In the genomic region with DNA sequence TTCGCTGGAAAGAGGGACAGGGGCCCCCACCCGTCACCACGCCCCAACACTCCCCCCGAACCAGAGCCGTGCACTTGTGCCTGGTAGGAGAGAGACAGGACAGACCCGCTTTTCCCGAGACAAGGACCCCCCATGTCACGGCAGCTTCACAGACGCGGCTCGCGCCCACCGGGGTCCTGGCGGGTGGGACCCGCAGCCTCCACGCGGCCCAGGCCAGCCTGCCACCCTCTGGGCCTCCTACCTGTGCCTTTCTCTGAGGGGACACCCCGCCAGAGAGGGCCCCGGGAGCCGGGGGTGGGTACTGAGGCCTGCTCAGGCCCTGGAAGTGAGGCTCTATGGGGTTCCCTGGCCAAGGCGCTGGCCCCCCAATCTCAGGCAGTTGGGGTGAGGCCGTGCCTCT, we compare ENCODE assay signal across 42 cellular contexts. TPM values are rescaled to one million over a fixed set of nuclear protein-coding genes. Genes with fewer than 3 reads are reported as not detected.
"Had no signal": no experiment of that assay in that cellular context is flagged by ENCODE, and none has a peak within 500 bp of the region (broad histone marks: within the 10 kb centered on the region; RNA-seq: fewer than 3 reads in every experiment).

No MANE protein-coding gene starts in this region.

- H3K27ac ChIP-seq: adrenal gland, ascending aorta, body of pancreas, brain microvascular endothelial cell, breast epithelium, cardiac muscle cell had no signal

- H3K9me3 ChIP-seq: adrenal gland, body of pancreas had no signal

- DNase-seq: activated effector memory CD4-positive, alpha-beta T cell treated with anti-CD3 and anti-CD28 coated beads, Interleukin-2, amount 50 U/mL, for 16 hours; activated effector memory CD4-positive, alpha-beta T cell treated with Interleukin-2 at 50 U/mL for 16 hours; activated gamma-delta T cell; activated gamma-delta T cell treated with Interleukin-2 at 50 U/mL for 16 hours; activated naive CD4-positive, alpha-beta T cell; activated naive CD4-positive, alpha-beta T cell treated with anti-CD3 and anti-CD28 coated beads for 36 hours; activated naive CD4-positive, alpha-beta T cell treated with anti-CD3 and anti-CD28 coated beads, Interleukin-2, amount 10 ng/mL, durations not matched to agents 7 days and 5 days; activated naive CD4-positive, alpha-beta T cell treated with anti-CD3 and anti-CD28 coated beads, Interleukin-2, amount 50 U/mL, for 16 hours; activated naive CD4-positive, alpha-beta T cell treated with Interleukin-2 at 50 U/mL for 16 hours; activated naive CD8-positive, alpha-beta T cell treated with anti-CD3 and anti-CD28 coated beads for 36 hours; activated naive CD8-positive, alpha-beta T cell treated with anti-CD3 and anti-CD28 coated beads, Interleukin-2, amount 10 ng/mL, durations not matched to agents 7 days and 5 days; activated naive CD8-positive, alpha-beta T cell treated with anti-CD3 and anti-CD28 coated beads, Interleukin-2, amount 50 U/mL, for 24 hours; activated T-cell treated with anti-CD3 and anti-CD28 coated beads for 4 hours; activated T-cell treated with anti-CD3 and anti-CD28 coated beads, Interleukin-2, amount 50 U/mL, for 1 hour; activated T-cell treated with anti-CD3 and anti-CD28 coated beads, Interleukin-2, amount 50 U/mL, for 24 hours; activated T-cell treated with anti-CD3 and anti-CD28 coated beads, Interleukin-2, amount 50 U/mL, for 4 hours; activated T-cell treated with anti-CD3 and anti-CD28 coated beads, Interleukin-2, amount 50 U/mL, for 48 hours; activated T-cell treated with anti-CD3 and anti-CD28 coated beads, Interleukin-2, amount 50 U/mL, for 72 hours; adrenal gland; amniotic stem cell; amygdala; anterior cingulate cortex; aorta; body of pancreas; brain microvascular endothelial cell; caudate nucleus; central memory CD4-positive, alpha-beta T cell; cerebellar nuclear complex had no signal

- H3K27me3 ChIP-seq: adrenal gland, brain microvascular endothelial cell, breast epithelium, cardiac muscle cell had no signal

- H3K4me1 ChIP-seq: adrenal gland, ascending aorta, breast epithelium had no signal

- H3K36me3 ChIP-seq: adrenal gland, brain microvascular endothelial cell, breast epithelium, cardiac muscle cell had no signal

- H3K4me1 Mint-ChIP-seq: activated naive CD4-positive, alpha-beta T cell treated with anti-CD3 and anti-CD28 coated beads, Interleukin-2, amount 10 ng/mL, durations not matched to agents 7 days and 5 days; activated naive CD4-positive, alpha-beta T cell treated with anti-CD3 and anti-CD28 coated beads, Interleukin-2, amount 50 U/mL, for 24 hours; activated naive CD8-positive, alpha-beta T cell treated with anti-CD3 and anti-CD28 coated beads for 36 hours; activated naive CD8-positive, alpha-beta T cell treated with anti-CD3 and anti-CD28 coated beads, Interleukin-2, amount 10 ng/mL, durations not matched to agents 7 days and 5 days; activated naive CD8-positive, alpha-beta T cell treated with anti-CD3 and anti-CD28 coated beads, Interleukin-2, amount 50 U/mL, for 24 hours; activated T-helper 17 cell treated with anti-CD3 and anti-CD28 coated beads, Interleukin-2, amount 50 U/mL, for 72 hours; brain; central memory CD8-positive, alpha-beta T cell had no signal

- ATAC-seq: activated naive CD4-positive, alpha-beta T cell treated with anti-CD3 and anti-CD28 coated beads, Interleukin-2, amount 50 U/mL, for 72 hours; activated naive CD8-positive, alpha-beta T cell treated with anti-CD3 and anti-CD28 coated beads, Interleukin-2, amount 50 U/mL, for 24 hours; activated T-cell treated with anti-CD3 and anti-CD28 coated beads, Interleukin-2, amount 50 U/mL, for 4 hours; activated T-cell treated with anti-CD3 and anti-CD28 coated beads, Interleukin-2, amount 50 U/mL, for 72 hours; activated T-helper 17 cell treated with anti-CD3 and anti-CD28 coated beads, Interleukin-2, amount 50 U/mL, for 72 hours; body of pancreas had no signal

- H3K9me3 Mint-ChIP-seq: activated naive CD4-positive, alpha-beta T cell treated with anti-CD3 and anti-CD28 coated beads, Interleukin-2, amount 50 U/mL, for 24 hours; activated naive CD4-positive, alpha-beta T cell treated with anti-CD3 and anti-CD28 coated beads, Interleukin-2, amount 50 U/mL, for 72 hours; activated naive CD8-positive, alpha-beta T cell treated with anti-CD3 and anti-CD28 coated beads, Interleukin-2, amount 50 U/mL, for 24 hours; activated T-helper 17 cell treated with anti-CD3 and anti-CD28 coated beads, Interleukin-2, amount 50 U/mL, for 72 hours; activated T-helper 2 cell treated with anti-CD3 and anti-CD28 coated beads, Interferon-gamma antibody, Interleukin-2, Interleukin-4, amounts not matched to agents 10 μg/mL and 5 μg/mL and 100 μg/mL, durations not matched to agents 14 hours and 24 hours and 36 hours; central memory CD8-positive, alpha-beta T cell had no signal

- H3K4me3 Mint-ChIP-seq: activated naive CD4-positive, alpha-beta T cell treated with anti-CD3 and anti-CD28 coated beads for 36 hours; activated naive CD4-positive, alpha-beta T cell treated with anti-CD3 and anti-CD28 coated beads, Interleukin-2, amount 10 ng/mL, durations not matched to agents 7 days and 5 days; activated naive CD4-positive, alpha-beta T cell treated with anti-CD3 and anti-CD28 coated beads, Interleukin-2, amount 50 U/mL, for 24 hours; activated naive CD8-positive, alpha-beta T cell; activated naive CD8-positive, alpha-beta T cell treated with anti-CD3 and anti-CD28 coated beads for 36 hours; activated naive CD8-positive, alpha-beta T cell treated with anti-CD3 and anti-CD28 coated beads, Interleukin-2, amount 10 ng/mL, durations not matched to agents 7 days and 5 days; activated naive CD8-positive, alpha-beta T cell treated with anti-CD3 and anti-CD28 coated beads, Interleukin-2, amount 50 U/mL, for 24 hours; activated T-cell treated with anti-CD3 and anti-CD28 coated beads, Interleukin-2, amount 50 U/mL, for 24 hours; activated T-cell treated with anti-CD3 and anti-CD28 coated beads, Interleukin-2, amount 50 U/mL, for 4 hours; activated T-cell treated with anti-CD3 and anti-CD28 coated beads, Interleukin-2, amount 50 U/mL, for 72 hours; activated T-helper 1 cell treated with anti-CD3 and anti-CD28 coated beads, Interleukin-12 subunit alpha, Interleukin-12 subunit beta, Interleukin-2, Interleukin-4 antibody, amounts not matched to agents 30 ng/mL and 10 ng/mL and 1 ng/mL, durations not matched to agents 14 hours and 24 hours and 36 hours; activated T-helper 17 cell treated with anti-CD3 and anti-CD28 coated beads, Interleukin-2, amount 50 U/mL, for 72 hours; brain; central memory CD8-positive, alpha-beta T cell had no signal

- H3K4me3 ChIP-seq: adrenal gland, ascending aorta, body of pancreas, breast epithelium, cardiac muscle cell had no signal

- H3K27ac Mint-ChIP-seq: activated naive CD4-positive, alpha-beta T cell treated with anti-CD3 and anti-CD28 coated beads for 36 hours; activated naive CD4-positive, alpha-beta T cell treated with anti-CD3 and anti-CD28 coated beads, Interleukin-2, amount 10 ng/mL, durations not matched to agents 7 days and 5 days; activated naive CD4-positive, alpha-beta T cell treated with anti-CD3 and anti-CD28 coated beads, Interleukin-2, amount 50 U/mL, for 24 hours; activated naive CD4-positive, alpha-beta T cell treated with anti-CD3 and anti-CD28 coated beads, Interleukin-2, amount 50 U/mL, for 72 hours; activated naive CD8-positive, alpha-beta T cell; activated naive CD8-positive, alpha-beta T cell treated with anti-CD3 and anti-CD28 coated beads for 36 hours; activated naive CD8-positive, alpha-beta T cell treated with anti-CD3 and anti-CD28 coated beads, Interleukin-2, amount 10 ng/mL, durations not matched to agents 7 days and 5 days; activated naive CD8-positive, alpha-beta T cell treated with anti-CD3 and anti-CD28 coated beads, Interleukin-2, amount 50 U/mL, for 24 hours; activated T-cell treated with anti-CD3 and anti-CD28 coated beads, Interleukin-2, amount 50 U/mL, for 24 hours; activated T-cell treated with anti-CD3 and anti-CD28 coated beads, Interleukin-2, amount 50 U/mL, for 72 hours; activated T-helper 1 cell treated with anti-CD3 and anti-CD28 coated beads, Interleukin-12 subunit alpha, Interleukin-12 subunit beta, Interleukin-2, Interleukin-4 antibody, amounts not matched to agents 30 ng/mL and 10 ng/mL and 1 ng/mL, durations not matched to agents 14 hours and 24 hours and 36 hours; activated T-helper 17 cell treated with anti-CD3 and anti-CD28 coated beads, Interleukin-2, amount 50 U/mL, for 72 hours; activated T-helper 2 cell treated with anti-CD3 and anti-CD28 coated beads, Interferon-gamma antibody, Interleukin-2, Interleukin-4, amounts not matched to agents 10 μg/mL and 5 μg/mL and 100 μg/mL, durations not matched to agents 14 hours and 24 hours and 36 hours; brain had no signal

- H3K27me3 Mint-ChIP-seq: activated naive CD4-positive, alpha-beta T cell treated with anti-CD3 and anti-CD28 coated beads, Interleukin-2, amount 50 U/mL, for 24 hours; activated naive CD8-positive, alpha-beta T cell; activated naive CD8-positive, alpha-beta T cell treated with anti-CD3 and anti-CD28 coated beads for 36 hours; activated naive CD8-positive, alpha-beta T cell treated with anti-CD3 and anti-CD28 coated beads, Interleukin-2, amount 50 U/mL, for 24 hours; activated T-cell treated with anti-CD3 and anti-CD28 coated beads, Interleukin-2, amount 50 U/mL, for 24 hours; activated T-helper 17 cell treated with anti-CD3 and anti-CD28 coated beads, Interleukin-2, amount 50 U/mL, for 72 hours; central memory CD8-positive, alpha-beta T cell had no signal

RNA-seq across cellular contexts. Expression of a gene that starts 4.0 kb away (rescaled TPM):
- total RNA-seq: activated naive CD4-positive, alpha-beta T cell treated with anti-CD3 and anti-CD28 coated beads for 36 hours; activated naive CD8-positive, alpha-beta T cell treated with anti-CD3 and anti-CD28 coated beads, Interleukin-2, amount 10 ng/mL, durations not matched to agents 7 days and 5 days; activated T-cell treated with anti-CD3 and anti-CD28 coated beads, Interleukin-2, amount 50 U/mL, for 72 hours; activated T-helper 1 cell treated with anti-CD3 and anti-CD28 coated beads, Interleukin-12 subunit alpha, Interleukin-12 subunit beta, Interleukin-2, Interleukin-4 antibody, amounts not matched to agents 30 ng/mL and 10 ng/mL and 1 ng/mL, durations not matched to agents 14 hours and 24 hours and 36 hours; activated T-helper 2 cell treated with anti-CD3 and anti-CD28 coated beads, Interferon-gamma antibody, Interleukin-2, Interleukin-4, amounts not matched to agents 10 μg/mL and 5 μg/mL and 100 μg/mL, durations not matched to agents 14 hours and 24 hours and 36 hours; ascending aorta had no signal

RNA-seq across cellular contexts. Expression of a gene that starts 38.2 kb away (rescaled TPM):
- total RNA-seq: activated naive CD8-positive, alpha-beta T cell treated with anti-CD3 and anti-CD28 coated beads for 36 hours; activated naive CD8-positive, alpha-beta T cell treated with anti-CD3 and anti-CD28 coated beads, Interleukin-2, amount 10 ng/mL, durations not matched to agents 7 days and 5 days; activated T-helper 2 cell treated with anti-CD3 and anti-CD28 coated beads, Interferon-gamma antibody, Interleukin-2, Interleukin-4, amounts not matched to agents 10 μg/mL and 5 μg/mL and 100 μg/mL, durations not matched to agents 14 hours and 24 hours and 36 hours had no signal

RNA-seq across cellular contexts. Expression of a gene that starts 51.7 kb away (rescaled TPM):
- total RNA-seq: activated naive CD4-positive, alpha-beta T cell treated with anti-CD3 and anti-CD28 coated beads for 36 hours; activated naive CD4-positive, alpha-beta T cell treated with anti-CD3 and anti-CD28 coated beads, Interleukin-2, amount 50 U/mL, for 72 hours; activated naive CD8-positive, alpha-beta T cell treated with anti-CD3 and anti-CD28 coated beads for 36 hours; activated naive CD8-positive, alpha-beta T cell treated with anti-CD3 and anti-CD28 coated beads, Interleukin-2, amount 10 ng/mL, durations not matched to agents 7 days and 5 days; activated T-helper 1 cell treated with anti-CD3 and anti-CD28 coated beads, Interleukin-12 subunit alpha, Interleukin-12 subunit beta, Interleukin-2, Interleukin-4 antibody, amounts not matched to agents 30 ng/mL and 10 ng/mL and 1 ng/mL, durations not matched to agents 14 hours and 24 hours and 36 hours; activated T-helper 17 cell treated with anti-CD3 and anti-CD28 coated beads, Interleukin-2, amount 50 U/mL, for 72 hours; activated T-helper 2 cell treated with anti-CD3 and anti-CD28 coated beads, Interferon-gamma antibody, Interleukin-2, Interleukin-4, amounts not matched to agents 10 μg/mL and 5 μg/mL and 100 μg/mL, durations not matched to agents 14 hours and 24 hours and 36 hours; aorta; ascending aorta; astrocyte; body of pancreas; breast epithelium; bronchial epithelial cell; cardiac muscle cell; cerebellum had no signal
